Comparison of ENCODE assay signal across 9 cellular contexts in the genomic region with DNA sequence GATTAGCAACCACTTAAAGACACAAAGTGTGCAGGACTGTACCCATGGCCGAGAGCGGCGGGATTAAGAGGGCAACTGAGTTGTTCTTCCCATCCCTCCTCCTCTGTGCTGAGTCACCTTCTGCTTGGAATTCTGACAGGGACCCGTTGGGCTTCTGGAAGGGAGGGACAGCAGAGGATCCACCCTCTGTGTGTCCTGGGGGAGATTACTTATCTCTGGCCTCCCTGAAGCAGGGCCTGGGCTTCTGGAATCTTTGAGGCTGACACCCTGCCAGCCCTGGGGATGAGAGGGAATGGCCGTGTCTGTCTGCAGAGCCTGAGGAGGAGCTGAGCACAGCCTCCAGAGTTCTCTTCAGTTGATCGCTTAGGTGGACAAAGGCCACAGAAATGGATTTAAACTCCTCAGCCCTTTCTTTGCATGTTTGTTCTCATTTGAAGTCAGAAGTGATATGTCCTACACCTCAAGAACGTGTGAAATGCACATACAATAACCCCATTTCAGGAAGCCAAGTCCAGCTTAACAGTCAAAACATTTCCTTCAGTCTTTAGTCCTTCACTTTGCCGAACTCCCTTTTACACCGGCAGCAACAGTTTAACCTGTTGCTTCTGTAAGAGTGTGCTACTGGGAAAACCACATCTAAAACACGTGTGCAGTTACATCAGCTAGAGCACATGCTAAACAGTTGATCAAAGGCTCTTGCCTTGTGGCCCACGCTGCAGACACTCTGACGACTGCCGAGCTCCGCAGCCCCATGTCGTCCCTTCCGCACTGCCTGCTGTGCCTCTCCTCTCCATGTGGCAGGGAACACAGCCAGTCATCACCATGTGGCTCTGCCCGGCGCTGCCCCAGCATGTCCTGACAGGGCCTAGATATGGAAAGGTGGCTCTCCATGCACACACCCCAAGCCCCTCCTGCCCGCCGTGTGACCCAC. TPM values are rescaled to one million over a fixed set of nuclear protein-coding genes. Genes with fewer than 3 reads are reported as not detected.
DNase-seq lines count a peak whose midpoint lies in the region; ATAC-seq and TF ChIP-seq lines count a peak whose summit lies in the region.
"Had no signal": no experiment of that assay in that cellular context is flagged by ENCODE, and none has a peak within 500 bp of the region (broad histone marks: within the 10 kb centered on the region; RNA-seq: fewer than 3 reads in every experiment).

No MANE protein-coding gene starts in this region.

- CTCF ChIA-PET in WTC11 (lab: Charles Lee): interaction anchor here (1.9 kb wide), 1 partner anchor 155 kb away, joined by 5 read pairs; no protein-coding TSS in a partner anchor

- no peak for TF ChIP-seq CTCF in fibroblast of villous mesenchyme (IDR thresholded peaks at IDR 0.05; ENCODE audit: insufficient read depth, low read depth, low read length)
- no peak for TF ChIP-seq CTCF in WTC11 (IDR thresholded peaks at IDR 0.05)

- no peak overlapping the region for H3K4me3 ChIP-seq in fibroblast of villous mesenchyme (ENCODE audit: low read depth, low read length)

- H3K36me3 ChIP-seq in KOPT-K1 (ENCODE audit: insufficient read depth, low read length): peaks cover 80% of the 10 kb centered on the region

- no peak for ATAC-seq in WTC11

- H3K4me3 Mint-ChIP-seq in WTC11: no peak overlapping the region

- peaks cover 8% of the 10 kb centered on the region for H3K4me1 Mint-ChIP-seq in WTC11

- peak overlapping the region; percentile 99 for H3K27ac ChIP-seq in KOPT-K1 (ENCODE audit: low read depth, low read length, poor library complexity, severe bottlenecking)

- no peaks in the 10 kb centered on the region; the same call in 1 of the 2 replicates for H3K27me3 Mint-ChIP-seq in WTC11 (ENCODE audit: low read depth)

- H3K9me3 ChIP-seq in KOPT-K1 (ENCODE audit: insufficient read depth, low read length, poor library complexity, severe bottlenecking): no peaks in the 10 kb centered on the region

- peaks cover 9% of the 10 kb centered on the region for H3K9me3 Mint-ChIP-seq in WTC11

- POLR2A ChIA-PET in WTC11 (lab: Charles Lee): no interaction called here

- peak; percentile 84 for DNase-seq in activated CD8-positive, alpha-beta memory T cell treated with anti-CD3 and anti-CD28 coated beads, Interleukin-2, amount 50 U/mL, for 4 hours
- DNase-seq in fibroblast of villous mesenchyme (ENCODE audit: low read depth): peak; percentile 1
- DNase-seq in stimulated activated CD8-positive, alpha-beta memory T cell treated with anti-CD3 and anti-CD28 coated beads, Interleukin-12 subunit alpha, Interleukin-12 subunit beta, amount 100 ng/mL, for 4 hours (ENCODE audit: low read depth): peak; percentile 69
- no peak for DNase-seq in occipital lobe (lab: John Stamatoyannopoulos, UW)
- no peak for DNase-seq in WTC11 (ENCODE audit: low spot score)
- no peak for DNase-seq in NCI-H1092 (lab: John Stamatoyannopoulos, UW)
- DNase-seq in kidney glomerular epithelial cell (lab: John Stamatoyannopoulos, UW): no peak

- H3K27ac Mint-ChIP-seq in WTC11: no peak overlapping the region

- no peaks in the 10 kb centered on the region for H3K36me3 Mint-ChIP-seq in WTC11

TF ChIP-seq in WTC11, 78 proteins besides CTCF, POLR2A, EP300 and RAD21:
- TF ChIP-seq, protein P1, sequence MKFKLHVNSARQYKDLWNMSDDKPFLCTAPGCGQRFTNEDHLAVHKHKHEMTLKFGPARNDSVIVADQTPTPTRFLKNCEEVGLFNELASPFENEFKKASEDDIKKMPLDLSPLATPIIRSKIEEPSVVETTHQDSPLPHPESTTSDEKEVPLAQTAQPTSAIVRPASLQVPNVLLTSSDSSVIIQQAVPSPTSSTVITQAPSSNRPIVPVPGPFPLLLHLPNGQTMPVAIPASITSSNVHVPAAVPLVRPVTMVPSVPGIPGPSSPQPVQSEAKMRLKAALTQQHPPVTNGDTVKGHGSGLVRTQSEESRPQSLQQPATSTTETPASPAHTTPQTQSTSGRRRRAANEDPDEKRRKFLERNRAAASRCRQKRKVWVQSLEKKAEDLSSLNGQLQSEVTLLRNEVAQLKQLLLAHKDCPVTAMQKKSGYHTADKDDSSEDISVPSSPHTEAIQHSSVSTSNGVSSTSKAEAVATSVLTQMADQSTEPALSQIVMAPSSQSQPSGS (CRISPR knock-in tag; IDR thresholded peaks at IDR 0.05; ENCODE audit: borderline replicate concordance, low read depth): no peak
- TF ChIP-seq IRF2 (CRISPR knock-in tag; IDR thresholded peaks at IDR 0.05; ENCODE audit: borderline replicate concordance, low read depth) (no peak), ZNF121 (CRISPR knock-in tag; IDR thresholded peaks at IDR 0.05) (no peak), EMX1 (CRISPR knock-in tag; IDR thresholded peaks at IDR 0.05) (no peak)
- TF ChIP-seq, protein P2, sequence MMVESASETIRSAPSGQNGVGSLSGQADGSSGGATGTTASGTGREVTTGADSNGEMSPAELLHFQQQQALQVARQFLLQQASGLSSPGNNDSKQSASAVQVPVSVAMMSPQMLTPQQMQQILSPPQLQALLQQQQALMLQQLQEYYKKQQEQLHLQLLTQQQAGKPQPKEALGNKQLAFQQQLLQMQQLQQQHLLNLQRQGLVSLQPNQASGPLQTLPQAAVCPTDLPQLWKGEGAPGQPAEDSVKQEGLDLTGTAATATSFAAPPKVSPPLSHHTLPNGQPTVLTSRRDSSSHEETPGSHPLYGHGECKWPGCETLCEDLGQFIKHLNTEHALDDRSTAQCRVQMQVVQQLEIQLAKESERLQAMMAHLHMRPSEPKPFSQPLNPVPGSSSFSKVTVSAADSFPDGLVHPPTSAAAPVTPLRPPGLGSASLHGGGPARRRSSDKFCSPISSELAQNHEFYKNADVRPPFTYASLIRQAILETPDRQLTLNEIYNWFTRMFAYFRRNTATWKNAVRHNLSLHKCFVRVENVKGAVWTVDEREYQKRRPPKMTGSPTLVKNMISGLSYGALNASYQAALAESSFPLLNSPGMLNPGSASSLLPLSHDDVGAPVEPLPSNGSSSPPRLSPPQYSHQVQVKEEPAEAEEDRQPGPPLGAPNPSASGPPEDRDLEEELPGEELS (CRISPR knock-in tag; IDR thresholded peaks at IDR 0.05): no peak

RNA-seq across cellular contexts. Expression of a gene that starts 55.7 kb away (rescaled TPM):
- not detected in 2 replicates for total RNA-seq in fibroblast of villous mesenchyme
- 2.3 TPM for total RNA-seq in occipital lobe
- total RNA-seq in WTC11 (2021): 1.9 to 2.4 TPM (median 2.3 TPM) in 3 replicates
- total RNA-seq: NCI-H460 had no signal

Comparison
In these comparisons a context has a peak if more than half of its experiments do, and no peak if none do; other contexts are left out.
1. DNase-seq: peak in activated CD8-positive, alpha-beta memory T cell treated with anti-CD3 and anti-CD28 coated beads, Interleukin-2, amount 50 U/mL, for 4 hours (single experiment), fibroblast of villous mesenchyme (single experiment) and stimulated activated CD8-positive, alpha-beta memory T cell treated with anti-CD3 and anti-CD28 coated beads, Interleukin-12 subunit alpha, Interleukin-12 subunit beta, amount 100 ng/mL, for 4 hours (single experiment); none in occipital lobe (single experiment), WTC11 (single experiment), NCI-H1092 (single experiment) and kidney glomerular epithelial cell (single experiment).